14 cellular contexts compared by ENCODE assay signal in the genomic region with DNA sequence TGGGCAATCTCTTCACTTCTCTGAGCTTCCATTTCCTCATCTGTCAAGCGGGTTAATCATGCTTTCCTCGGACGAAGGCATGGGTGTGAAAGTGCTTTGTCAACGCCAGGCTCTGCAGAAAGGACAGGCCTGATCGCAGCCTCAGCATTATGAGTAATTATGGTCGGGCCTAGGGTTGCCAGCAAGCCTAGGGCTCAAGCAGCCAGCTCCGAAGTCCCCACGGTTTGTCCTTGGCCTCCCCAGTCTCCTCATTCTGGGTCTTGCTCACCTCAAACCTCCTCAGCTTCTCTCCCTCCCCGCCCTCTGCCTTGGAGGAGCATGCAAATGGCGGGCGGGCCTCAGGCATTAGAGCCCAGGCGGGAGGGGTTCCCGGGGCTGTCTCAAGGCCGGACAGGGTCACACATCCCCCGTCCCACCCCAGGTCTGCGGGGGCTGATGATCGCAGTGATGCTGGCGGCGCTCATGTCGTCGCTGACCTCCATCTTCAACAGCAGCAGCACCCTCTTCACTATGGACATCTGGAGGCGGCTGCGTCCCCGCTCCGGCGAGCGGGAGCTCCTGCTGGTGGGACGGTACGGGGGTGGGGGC. TPM values are rescaled to one million over a fixed set of nuclear protein-coding genes. Genes with fewer than 3 reads are reported as not detected.
A peak's percentile ranks its signal among the peaks of the same experiment; 100 is the strongest.
DNase-seq lines count a peak whose midpoint lies in the region; ATAC-seq, FAIRE-seq and TF ChIP-seq lines count a peak whose summit lies in the region.
"Had no signal": no experiment of that assay in that cellular context is flagged by ENCODE, and none has a peak within 500 bp of the region (broad histone marks: within the 10 kb centered on the region; RNA-seq: fewer than 3 reads in every experiment).

No MANE protein-coding gene starts in this region.

- peak; percentile 20 for ATAC-seq in foreskin keratinocyte
- no peak for ATAC-seq in psoas muscle
- ATAC-seq: PC-3 had no signal

- TF ChIP-seq CTCF in RWPE1 (conservative IDR thresholded peaks at IDR 0.05; ENCODE audit: low read depth) (no peak), foreskin keratinocyte (conservative IDR thresholded peaks at IDR 0.05) (no peak), psoas muscle (IDR thresholded peaks at IDR 0.05) (no peak), WERI-Rb-1 (IDR thresholded peaks at IDR 0.05; ENCODE audit: low read depth, low read length) (no peak)

- intact Hi-C loops in psoas muscle (cut with DNase I) = no loop called here

- H3K4me1 ChIP-seq in foreskin keratinocyte (peaks cover 10% of the 10 kb centered on the region), psoas muscle (no peaks in the 10 kb centered on the region)

- no peaks in the 10 kb centered on the region for H3K27me3 ChIP-seq in foreskin keratinocyte
- no peaks in the 10 kb centered on the region for H3K27me3 ChIP-seq in psoas muscle (ENCODE audit: insufficient read depth in 3 of 3, low read length in 2 of 3)
- H3K27me3 ChIP-seq in WERI-Rb-1 (ENCODE audit: insufficient read depth, low read depth, severe bottlenecking) = no peaks in the 10 kb centered on the region

- no peaks in the 10 kb centered on the region for H3K9me3 ChIP-seq in psoas muscle
- H3K9me3 ChIP-seq in WERI-Rb-1 (ENCODE audit: severe bottlenecking) = no peaks in the 10 kb centered on the region
- H3K9me3 ChIP-seq: SK-N-SH had no signal

- H3K36me3 ChIP-seq in psoas muscle (ENCODE audit: insufficient read depth in 1 of 2, low read depth in 1 of 2) (no peaks in the 10 kb centered on the region), WERI-Rb-1 (no peaks in the 10 kb centered on the region)

- FAIRE-seq in HTR-8/SVneo (lab: Jason Lieb, UNC) = peak; percentile 64

- WGBS in psoas muscle, 3 donors = 74 to 85% (median 80%) methylated on average over 28 to 29 of the region's 29 CpGs

- CTCF ChIA-PET in RWPE1 (lab: Yijun Ruan, JAX) = interaction anchor here (0.5 kb wide), 1 partner anchor 659 kb away, joined by 3 read pairs; no protein-coding TSS in a partner anchor

- DNase-seq in HTR-8/SVneo (ENCODE audit: insufficient read length, low spot score) = no peak
- peak; percentile 32 for DNase-seq in RWPE1 (ENCODE audit: low spot score)
- peak; percentile 40 to 63 for DNase-seq in foreskin keratinocyte
- DNase-seq in psoas muscle = peak; percentile 6 to 21
- no peak for DNase-seq in GM03348 (ENCODE audit: low spot score)
- no peak for DNase-seq in WERI-Rb-1
- DNase-seq in HK-2 (ENCODE audit: unreplicated experiment) = no peak
- DNase-seq: C1 segment of cervical spinal cord, H7, NCI-H1092 treated with DMSO at 0.1 percent for 48 hours, NCI-H1694, NCI-H446, PC-3, SK-N-SH had no signal

- peak overlapping the region; percentile 71 for H3K27ac ChIP-seq in RWPE1
- no peak overlapping the region for H3K27ac ChIP-seq in foreskin keratinocyte
- no peak overlapping the region for H3K27ac ChIP-seq in psoas muscle
- H3K27ac ChIP-seq in WERI-Rb-1 = no peak overlapping the region

- POLR2A ChIA-PET in RWPE1 (lab: Yijun Ruan, JAX; ENCODE audit: low non-redundant PET) = interaction anchor here (0.6 kb wide), 1 partner anchor 11 kb away, joined by 7 read pairs; no protein-coding TSS in a partner anchor

- H3K4me3 ChIP-seq in psoas muscle (no peak overlapping the region), WERI-Rb-1 (ENCODE audit: low read depth, low read length) (no peak overlapping the region)

RNA-seq across cellular contexts. Expression of a gene that starts 10.2 kb away (rescaled TPM):
- total RNA-seq in foreskin keratinocyte (49.6 and 50.4 TPM in 2 replicates), psoas muscle (10 to 100 TPM in 1 of 4 donors, 1 to 10 TPM in 3; 7.0 to 20.4 (median 9.3) TPM)
- polyA plus RNA-seq in foreskin keratinocyte (25.0 and 26.2 TPM in 2 replicates), psoas muscle (10 to 100 TPM in 1 of 3 donors, 1 to 10 TPM in 2; 8.2 to 65.6 (median 9.0) TPM)

RNA-seq across cellular contexts. Expression of a gene that starts 32.0 kb away (rescaled TPM):
- 0.14 TPM in 2 replicates for total RNA-seq in foreskin keratinocyte
- 0.17 and 0.19 TPM in 2 replicates for polyA plus RNA-seq in foreskin keratinocyte
- total RNA-seq in psoas muscle = 1 to 10 TPM in 3 of 4 donors, under 1 TPM in 1; 0.71 to 2.2 (median 1.9) TPM
- 1 to 10 TPM in 2 of 3 donors, under 1 TPM in 1; 0.71 to 1.9 (median 1.4) TPM for polyA plus RNA-seq in psoas muscle
- total RNA-seq: PC-3 had no signal

Comparison
In these comparisons a context has a peak if more than half of its experiments do, and no peak if none do; other contexts are left out.
1. DNase-seq: peak in RWPE1 (single experiment), foreskin keratinocyte (2 of 2) and psoas muscle (2 of 2); none in HTR-8/SVneo (single experiment), GM03348 (single experiment), WERI-Rb-1 (single experiment) and HK-2 (single experiment).